8 cellular contexts compared by ENCODE assay signal in genomic region chr3:52277972-52278509, GRCh38. TPM values are rescaled to one million over a fixed set of nuclear protein-coding genes. Genes with fewer than 3 reads are reported as not detected.
DNase-seq lines count a peak whose midpoint lies in the region; ATAC-seq and TF ChIP-seq lines count a peak whose summit lies in the region.

No MANE protein-coding gene starts in this region.

- no peaks in the 10 kb centered on the region for H3K9me3 ChIP-seq in effector memory CD4-positive, alpha-beta T cell (ENCODE audit: control insufficient read depth, low read length)
- H3K9me3 ChIP-seq in mononuclear cell (ENCODE audit: low read depth, low read length) = no peaks in the 10 kb centered on the region

- H3K27me3 ChIP-seq in effector memory CD4-positive, alpha-beta T cell (replicated peaks; ENCODE audit: control insufficient read depth, insufficient read depth, low read length, poor library complexity, severe bottlenecking) = no peaks in the 10 kb centered on the region
- no peaks in the 10 kb centered on the region for H3K27me3 ChIP-seq in mononuclear cell (ENCODE audit: insufficient read depth, low read length)

- no peaks in the 10 kb centered on the region for H3K27me3 Mint-ChIP-seq in stimulated activated naive CD8-positive, alpha-beta T cell treated with anti-CD3 and anti-CD28 coated beads, Interleukin-15, Interleukin-2, amounts not matched to agents 100 ng/mL and 50 ng/mL, for 24 hours

- peak; percentile 45 for ATAC-seq in GM21447 (IDR thresholded peaks at IDR 0.05; ENCODE audit: unreplicated experiment)

- H3K27ac ChIP-seq in VCaP = peak overlapping the region; percentile 100
- peak overlapping the region; percentile 87 for H3K27ac ChIP-seq in effector memory CD4-positive, alpha-beta T cell (ENCODE audit: insufficient read depth, low read length, poor library complexity, severe bottlenecking)

- no peak for TF ChIP-seq CTCF in GM10248 (IDR thresholded peaks at IDR 0.05; ENCODE audit: control extremely low read depth, extremely low read depth, low read depth, missing control alignments)
- peak; percentile 54 for TF ChIP-seq CTCF in VCaP (conservative IDR thresholded peaks at IDR 0.05)

- H3K27ac Mint-ChIP-seq in stimulated activated naive CD8-positive, alpha-beta T cell treated with anti-CD3 and anti-CD28 coated beads, Interleukin-15, Interleukin-2, amounts not matched to agents 100 ng/mL and 50 ng/mL, for 24 hours = peak overlapping the region; percentile 94

- POLR2A ChIA-PET in GM10248 (lab: Yijun Ruan, JAX) = interaction anchor here (0.7 to 1.3 kb wide), 8 partner anchors 9 to 53 kb away, joined by 3 to 6 read pairs (median 4); partner anchors contain the start of genes GLYCTK and TLR9

- CTCF ChIA-PET in GM10248 (lab: Yijun Ruan, JAX) = interaction anchor here (1.0 to 5.9 kb wide), 21 partner anchors 10 to 295 kb away, joined by 3 to 44 read pairs (median 6); partner anchors contain the start of genes ACY1, GLYCTK, PPM1M and TWF2

- H3K4me1 ChIP-seq in effector memory CD4-positive, alpha-beta T cell (ENCODE audit: control insufficient read depth, insufficient read depth, low read length, poor library complexity, severe bottlenecking) = peaks cover 44% of the 10 kb centered on the region
- H3K4me1 ChIP-seq in mononuclear cell (ENCODE audit: insufficient read depth, low read length) = peaks cover 82% of the 10 kb centered on the region

- H3K4me3 Mint-ChIP-seq in stimulated activated naive CD8-positive, alpha-beta T cell treated with anti-CD3 and anti-CD28 coated beads, Interleukin-15, Interleukin-2, amounts not matched to agents 100 ng/mL and 50 ng/mL, for 24 hours = peak overlapping the region; percentile 97

- DNase-seq in GM10248 (ENCODE audit: extremely low spot score) (peak; percentile 66), HT-29 (ENCODE audit: low spot score) (peak; percentile 45), NCI-H2107 (lab: John Stamatoyannopoulos, UW) (no peak)
- DNase-seq in effector memory CD4-positive, alpha-beta T cell = peak in 2 of 3 donors; percentile 41 to 56

- H3K36me3 Mint-ChIP-seq in stimulated activated naive CD8-positive, alpha-beta T cell treated with anti-CD3 and anti-CD28 coated beads, Interleukin-15, Interleukin-2, amounts not matched to agents 100 ng/mL and 50 ng/mL, for 24 hours (ENCODE audit: low read depth) = peaks cover 53% of the 10 kb centered on the region

- H3K36me3 ChIP-seq in effector memory CD4-positive, alpha-beta T cell (ENCODE audit: control insufficient read depth, insufficient read depth, low read length) = peaks cover 4% of the 10 kb centered on the region

- H3K4me1 Mint-ChIP-seq in stimulated activated naive CD8-positive, alpha-beta T cell treated with anti-CD3 and anti-CD28 coated beads, Interleukin-15, Interleukin-2, amounts not matched to agents 100 ng/mL and 50 ng/mL, for 24 hours (ENCODE audit: low read depth) = peaks cover 86% of the 10 kb centered on the region

- peak overlapping the region; percentile 83 for H3K4me3 ChIP-seq in effector memory CD4-positive, alpha-beta T cell (ENCODE audit: insufficient read depth, low read depth, low read length, poor library complexity, severe bottlenecking)
- peak overlapping the region; percentile 96 for H3K4me3 ChIP-seq in mononuclear cell (ENCODE audit: low read length)

- H3K9me3 Mint-ChIP-seq in stimulated activated naive CD8-positive, alpha-beta T cell treated with anti-CD3 and anti-CD28 coated beads, Interleukin-15, Interleukin-2, amounts not matched to agents 100 ng/mL and 50 ng/mL, for 24 hours = no peaks in the 10 kb centered on the region

RNA-seq across cellular contexts. Expression of gene WDR82, which starts 0.4 kb away (rescaled TPM):
- total RNA-seq in HT-29 (2014; rRNA removed; shearing (Covaris generic)) = 16.4 and 18.9 TPM in 2 replicates
- 85.5 TPM for total RNA-seq in mononuclear cell

RNA-seq across cellular contexts. Expression of gene GLYCTK, which starts 9.6 kb away (rescaled TPM):
- 23.0 and 29.0 TPM in 2 replicates for total RNA-seq in HT-29 (2014; rRNA removed; shearing (Covaris generic))
- 13.3 TPM for total RNA-seq in mononuclear cell

RNA-seq across cellular contexts. Expression of gene PPM1M, which starts 32.5 kb away (rescaled TPM):
- total RNA-seq in HT-29 (2014; rRNA removed; shearing (Covaris generic)) = 4.0 and 4.2 TPM in 2 replicates
- total RNA-seq in mononuclear cell = 31.2 TPM

RNA-seq across cellular contexts. Expression of gene DNAH1, which starts 38.1 kb away (rescaled TPM):
- total RNA-seq in HT-29 (2014; rRNA removed; shearing (Covaris generic)) = 1.4 and 4.0 TPM in 2 replicates
- total RNA-seq in mononuclear cell = 20.9 TPM

RNA-seq across cellular contexts. Expression of gene TWF2, which starts 39.1 kb away (rescaled TPM):
- 80.5 and 85.4 TPM in 2 replicates for total RNA-seq in HT-29 (2014; rRNA removed; shearing (Covaris generic))
- total RNA-seq in mononuclear cell = 70.5 TPM
